11 cellular contexts compared by ENCODE assay signal in the genomic region with DNA sequence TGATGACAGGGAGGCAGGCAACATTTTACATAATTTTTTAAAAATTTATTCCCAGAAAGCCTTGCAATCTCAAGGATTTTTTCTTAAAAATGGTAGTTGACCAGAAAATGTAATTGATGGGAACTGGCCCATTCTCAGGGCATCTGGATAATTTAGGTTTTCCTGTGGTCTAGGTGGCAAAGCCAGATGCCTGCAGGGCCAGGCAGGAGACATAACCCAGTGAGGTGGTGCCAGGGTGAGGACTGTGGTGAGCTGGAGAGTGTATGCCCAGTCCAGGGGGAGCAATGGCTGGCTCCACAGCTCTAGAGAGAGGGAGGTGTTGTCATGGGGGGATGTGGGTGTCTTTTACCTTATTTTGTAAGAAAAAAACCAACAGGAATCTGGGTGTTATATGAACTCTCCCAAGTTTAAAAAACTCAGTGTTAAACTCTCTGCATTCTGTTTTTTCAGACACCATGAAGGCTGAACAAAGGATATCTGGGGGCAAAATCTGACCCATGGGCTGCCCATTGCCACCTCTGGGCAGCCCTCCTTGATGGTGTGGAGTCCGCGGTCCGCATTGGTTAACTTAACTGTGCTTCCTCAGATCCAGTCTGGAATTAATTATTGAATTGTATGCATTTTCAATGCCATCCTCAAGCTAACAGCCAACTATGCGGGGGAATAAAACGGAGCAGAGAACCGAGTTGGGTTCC. TPM values are rescaled to one million over a fixed set of nuclear protein-coding genes. Genes with fewer than 3 reads are reported as not detected.
DNase-seq lines count a peak whose midpoint lies in the region; ATAC-seq, FAIRE-seq and TF ChIP-seq lines count a peak whose summit lies in the region.
"Had no signal": no experiment of that assay in that cellular context is flagged by ENCODE, and none has a peak within 500 bp of the region (broad histone marks: within the 10 kb centered on the region; RNA-seq: fewer than 3 reads in every experiment).

No MANE protein-coding gene starts in this region.

- no peaks in the 10 kb centered on the region for H3K4me1 ChIP-seq in foreskin keratinocyte
- peaks cover 5 to 7% of the 10 kb centered on the region in 2 donors for H3K4me1 ChIP-seq in gastrocnemius medialis
- H3K4me1 ChIP-seq in prostate gland (replicated peaks) = no peaks in the 10 kb centered on the region

- no peak for DNase-seq in GM18507 (ENCODE audit: extremely low spot score, insufficient read length, low read depth)
- DNase-seq in SK-N-MC (ENCODE audit: low read depth, low spot score) = no peak
- no peak for DNase-seq in foreskin keratinocyte
- DNase-seq in gastrocnemius medialis = no peak
- no peak for DNase-seq in omental fat pad (ENCODE audit: low spot score)
- DNase-seq in prostate gland (ENCODE audit: low spot score) = no peak
- DNase-seq in ureter (ENCODE audit: low spot score) = no peak
- no peak for DNase-seq in activated CD8-positive, alpha-beta T cell treated with anti-CD3 and anti-CD28 coated beads for 36 hours

- TF ChIP-seq POLR2A in gastrocnemius medialis (IDR thresholded peaks at IDR 0.05) = no peak
- no peak for TF ChIP-seq POLR2A in prostate gland (IDR thresholded peaks at IDR 0.05)

- no peak overlapping the region for H3K27ac Mint-ChIP-seq in activated CD8-positive, alpha-beta T cell treated with anti-CD3 and anti-CD28 coated beads for 36 hours
- H3K27ac Mint-ChIP-seq: activated T-cell treated with anti-CD3 and anti-CD28 coated beads, Interleukin-2, amount 50 U/mL, for 72 hours; nephron progenitor cell had no signal

- H3K4me3 Mint-ChIP-seq in activated CD8-positive, alpha-beta T cell treated with anti-CD3 and anti-CD28 coated beads for 36 hours = no peak overlapping the region
- H3K4me3 Mint-ChIP-seq: activated T-cell treated with anti-CD3 and anti-CD28 coated beads, Interleukin-2, amount 50 U/mL, for 72 hours; nephron progenitor cell had no signal

- CTCF ChIA-PET in activated CD8-positive, alpha-beta T cell treated with anti-CD3 and anti-CD28 coated beads for 36 hours (lab: Charles Lee) = interaction anchor here (0.6 to 4.2 kb wide), 36 partner anchors 8 to 380 kb away, joined by 3 to 33 read pairs (median 4); partner anchors contain the start of gene BOD1

- POLR2A ChIA-PET in activated CD8-positive, alpha-beta T cell treated with anti-CD3 and anti-CD28 coated beads for 36 hours (lab: Charles Lee) = interaction anchor here (0.7 kb wide), 1 partner anchor 487 kb away, joined by 3 read pairs; no protein-coding TSS in a partner anchor

- H3K36me3 Mint-ChIP-seq in activated CD8-positive, alpha-beta T cell treated with anti-CD3 and anti-CD28 coated beads for 36 hours (ENCODE audit: low read depth) = no peaks in the 10 kb centered on the region

- H3K27me3 ChIP-seq in foreskin keratinocyte = peaks cover 3% of the 10 kb centered on the region
- H3K27me3 ChIP-seq in gastrocnemius medialis = no peaks in the 10 kb centered on the region
- no peaks in the 10 kb centered on the region for H3K27me3 ChIP-seq in prostate gland (replicated peaks; ENCODE audit: insufficient read depth)

- peak overlapping the region; percentile 70 for H3K4me3 ChIP-seq in SK-N-MC
- peak overlapping the region in 3 of 4 donors; percentile 25 to 29 (median 28) for H3K4me3 ChIP-seq in gastrocnemius medialis
- H3K4me3 ChIP-seq in prostate gland = no peak overlapping the region
- H3K4me3 ChIP-seq: transverse colon had no signal

- ATAC-seq in foreskin keratinocyte (peak; percentile 23), gastrocnemius medialis (peak in 1 of 2 donors; percentile 12), omental fat pad (ENCODE audit: low FRiP score) (no peak)
- ATAC-seq in activated CD8-positive, alpha-beta T cell treated with anti-CD3 and anti-CD28 coated beads for 36 hours = no peak

- no peaks in the 10 kb centered on the region for H3K9me3 Mint-ChIP-seq in activated CD8-positive, alpha-beta T cell treated with anti-CD3 and anti-CD28 coated beads for 36 hours
- H3K9me3 Mint-ChIP-seq: activated T-cell treated with anti-CD3 and anti-CD28 coated beads, Interleukin-2, amount 50 U/mL, for 72 hours had no signal

- in situ Hi-C loops in gastrocnemius medialis (cut with MboI; ENCODE audit: low sequenced_read_pairs in 4 of 4) = loop anchor here in 1 of 4 donors (5.0 kb wide), 1 partner anchor 275 kb away; no protein-coding TSS in a partner anchor

- no peak overlapping the region for H3K9ac ChIP-seq in SK-N-MC (ENCODE audit: insufficient read length)

- H3K4me1 Mint-ChIP-seq in activated CD8-positive, alpha-beta T cell treated with anti-CD3 and anti-CD28 coated beads for 36 hours (ENCODE audit: low read depth) = peaks cover 3% of the 10 kb centered on the region

- H3K27me3 Mint-ChIP-seq in activated CD8-positive, alpha-beta T cell treated with anti-CD3 and anti-CD28 coated beads for 36 hours = peaks cover 17% of the 10 kb centered on the region

- TF ChIP-seq CTCF in foreskin keratinocyte (conservative IDR thresholded peaks at IDR 0.05) (no peak), gastrocnemius medialis (IDR thresholded peaks at IDR 0.05 in 4 of 5, conservative IDR thresholded peaks at IDR 0.05 in 1 of 5) (no peak), omental fat pad (IDR thresholded peaks at IDR 0.05) (no peak), prostate gland (IDR thresholded peaks at IDR 0.05) (no peak)
- no peak for TF ChIP-seq CTCF in activated CD8-positive, alpha-beta T cell treated with anti-CD3 and anti-CD28 coated beads for 36 hours (IDR thresholded peaks at IDR 0.05)

- 23% methylated on average over 6 of the region's 6 CpGs for WGBS in prostate gland

- intact Hi-C loops in gastrocnemius medialis (cut with DNase I; ENCODE audit: low total_unique reads) (loop anchor here (1.0 kb wide), 2 partner anchors 123 to 278 kb away; no protein-coding TSS in a partner anchor), prostate gland (cut with DNase I) (loop anchor here (5.0 to 10.0 kb wide), 2 partner anchors 248 to 275 kb away; partner anchors contain the start of gene STC2)
- intact Hi-C loops in activated CD8-positive, alpha-beta T cell treated with anti-CD3 and anti-CD28 coated beads for 36 hours (cut with micrococcal nuclease) = loop anchor here (2.0 kb wide), 1 partner anchor 278 kb away; no protein-coding TSS in a partner anchor

- H3K36me3 ChIP-seq in SK-N-MC (ENCODE audit: insufficient read depth, low read length) (no peaks in the 10 kb centered on the region), gastrocnemius medialis (no peaks in the 10 kb centered on the region), prostate gland (no peaks in the 10 kb centered on the region)
- H3K36me3 ChIP-seq: transverse colon had no signal

- peak; percentile 12 for FAIRE-seq in GM18507 (lab: Jason Lieb, UNC)

- H3K27ac ChIP-seq in SK-N-MC = no peak overlapping the region
- H3K27ac ChIP-seq in foreskin keratinocyte = no peak overlapping the region
- no peak overlapping the region for H3K27ac ChIP-seq in gastrocnemius medialis
- no peak overlapping the region for H3K27ac ChIP-seq in prostate gland
- H3K27ac ChIP-seq: transverse colon had no signal

- H3K9me3 ChIP-seq in SK-N-MC (ENCODE audit: low read depth, low read length) = no peaks in the 10 kb centered on the region
- no peaks in the 10 kb centered on the region for H3K9me3 ChIP-seq in gastrocnemius medialis
- H3K9me3 ChIP-seq in prostate gland = no peaks in the 10 kb centered on the region
- H3K9me3 ChIP-seq: transverse colon had no signal

RNA-seq across cellular contexts. Expression of gene BOD1, which starts 43.9 kb away (rescaled TPM):
- total RNA-seq in foreskin keratinocyte = 58.5 and 67.2 TPM in 2 replicates
- polyA plus RNA-seq in foreskin keratinocyte = 51.8 and 61.2 TPM in 2 replicates
- 100 to 1,000 TPM; 101 to 157 (median 117) TPM for total RNA-seq in gastrocnemius medialis
- total RNA-seq in omental fat pad = 10 to 100 TPM; 52.9 to 63.1 (median 57.8) TPM
- total RNA-seq in prostate gland = 10 to 100 TPM; 51.1 to 52.8 TPM
- total RNA-seq in ureter = 49.3 TPM
- total RNA-seq in activated CD8-positive, alpha-beta T cell treated with anti-CD3 and anti-CD28 coated beads for 36 hours = 10 to 100 TPM; 28.1 to 28.7 TPM

Comparison
In these comparisons a context has a peak if more than half of its experiments do, and no peak if none do; other contexts are left out.
1. H3K4me3 ChIP-seq: peak in SK-N-MC (single experiment) and gastrocnemius medialis (3 of 4); none in prostate gland (0 of 2).